ENCODE assay signal across 18 cellular contexts in the genomic region with DNA sequence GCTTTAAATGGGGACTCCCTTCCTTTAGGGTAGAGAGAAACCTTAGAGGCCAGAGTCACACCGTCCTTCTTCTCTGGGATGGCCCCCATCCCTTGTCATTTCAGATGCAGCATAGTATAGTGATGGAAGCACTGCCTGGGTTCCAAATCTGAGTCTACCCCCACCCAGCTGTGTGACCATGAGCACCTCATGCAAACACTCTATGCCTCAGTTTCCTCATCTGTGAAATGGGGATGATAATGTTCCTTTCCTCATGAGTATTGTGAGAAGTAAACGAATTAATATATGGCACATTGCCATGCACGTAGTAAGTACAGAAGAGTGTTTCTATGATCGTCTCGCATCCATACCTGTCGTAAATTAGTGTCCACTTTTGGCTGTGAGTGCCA.
A peak's percentile ranks its signal among the peaks of the same experiment; 100 is the strongest.
DNase-seq lines count a peak whose midpoint lies in the region; ATAC-seq and TF ChIP-seq lines count a peak whose summit lies in the region.
"Had no signal": no experiment of that assay in that cellular context is flagged by ENCODE, and none has a peak within 500 bp of the region (broad histone marks: within the 10 kb centered on the region; RNA-seq: fewer than 3 reads in every experiment).

No MANE protein-coding gene starts in this region.

- H3K27me3 Mint-ChIP-seq in CD8-positive, alpha-beta T cell (ENCODE audit: low read depth), result no peaks in the 10 kb centered on the region
- no peaks in the 10 kb centered on the region for H3K27me3 Mint-ChIP-seq in T-helper 17 cell
- peaks cover 8% of the 10 kb centered on the region for H3K27me3 Mint-ChIP-seq in nephron progenitor cell (ENCODE audit: low read depth, poor library complexity)

- H3K4me2 ChIP-seq in BLaER1, result peak overlapping the region; percentile 80

- TF ChIP-seq CTCF in CD8-positive, alpha-beta T cell (IDR thresholded peaks at IDR 0.05), result no peak
- no peak for TF ChIP-seq CTCF in nephron progenitor cell (IDR thresholded peaks at IDR 0.05)

- H3K27ac Mint-ChIP-seq in CD8-positive, alpha-beta T cell, result peak overlapping the region; percentile 42
- peak overlapping the region; percentile 99 for H3K27ac Mint-ChIP-seq in T-helper 17 cell
- H3K27ac Mint-ChIP-seq in nephron progenitor cell, result peak overlapping the region; percentile 18

- no peak overlapping the region for H3K4me3 Mint-ChIP-seq in CD8-positive, alpha-beta T cell
- H3K4me3 Mint-ChIP-seq in T-helper 17 cell (no peak overlapping the region), nephron progenitor cell (no peak overlapping the region)

- no peaks in the 10 kb centered on the region for H3K36me3 Mint-ChIP-seq in CD8-positive, alpha-beta T cell
- H3K36me3 Mint-ChIP-seq in T-helper 17 cell (ENCODE audit: low read depth) (no peaks in the 10 kb centered on the region), nephron progenitor cell (ENCODE audit: low read depth) (no peaks in the 10 kb centered on the region)

- no peak overlapping the region for H3K4me3 ChIP-seq in BLaER1
- no peak overlapping the region for H3K4me3 ChIP-seq in CD8-positive, alpha-beta T cell (ENCODE audit: low read depth, low read length)
- H3K4me3 ChIP-seq in H7 (ENCODE audit: insufficient read depth, low read depth, low read length), result no peak overlapping the region
- H3K4me3 ChIP-seq: GM12878, GM23248, HAP-1, SJSA1 had no signal

- H4K20me1 ChIP-seq in BLaER1, result peaks cover 100% of the 10 kb centered on the region

- H3K36me3 ChIP-seq in BLaER1 (peaks cover 21% of the 10 kb centered on the region), H7 (replicated peaks; ENCODE audit: control insufficient read depth, insufficient read depth, low read length) (no peaks in the 10 kb centered on the region)
- no peaks in the 10 kb centered on the region for H3K36me3 ChIP-seq in CD8-positive, alpha-beta T cell (ENCODE audit: insufficient read depth, low read length)
- H3K36me3 ChIP-seq: HAP-1, SJSA1 had no signal

- no peak for DNase-seq in CD8-positive, alpha-beta T cell
- DNase-seq in T-helper 17 cell, result no peak
- no peak for DNase-seq in nephron progenitor cell
- no peak for DNase-seq in H7
- no peak for DNase-seq in putamen (ENCODE audit: low spot score)
- DNase-seq: C1 segment of cervical spinal cord, DMS 273 treated with DMSO at 0.1 percent for 48 hours, GM23248, KG1, MV-4-11, NCI-H774 had no signal

- CTCF ChIA-PET in CD8-positive, alpha-beta T cell (lab: Charles Lee), result no interaction called here

- ATAC-seq in CD8-positive, alpha-beta T cell, result no peak
- ATAC-seq in T-helper 17 cell, result no peak
- ATAC-seq in GM21367 (IDR thresholded peaks at IDR 0.05; ENCODE audit: unreplicated experiment), result no peak
- ATAC-seq: GM12878, Right ventricle myocardium inferior had no signal

- peak overlapping the region; percentile 28 for H3K27ac ChIP-seq in BLaER1
- H3K27ac ChIP-seq in CD8-positive, alpha-beta T cell (ENCODE audit: low read depth, low read length), result no peak overlapping the region
- H3K27ac ChIP-seq: GM23248, HL-60, SJSA1 had no signal

- H3K9me3 ChIP-seq in BLaER1 (no peaks in the 10 kb centered on the region), T-helper 17 cell (ENCODE audit: control insufficient read depth, low read length, poor library complexity, severe bottlenecking) (no peaks in the 10 kb centered on the region)
- no peaks in the 10 kb centered on the region for H3K9me3 ChIP-seq in CD8-positive, alpha-beta T cell (ENCODE audit: low read length)
- H3K9me3 ChIP-seq: HAP-1, SJSA1 had no signal

- POLR2A ChIA-PET in CD8-positive, alpha-beta T cell (lab: Charles Lee), result interaction anchor here (1.1 kb wide), 1 partner anchor 9 kb away, joined by 3 read pairs; no protein-coding TSS in a partner anchor

- peaks cover 71% of the 10 kb centered on the region for H3K4me1 ChIP-seq in BLaER1
- H3K4me1 ChIP-seq in CD8-positive, alpha-beta T cell (ENCODE audit: insufficient read depth, low read length), result peaks cover 29% of the 10 kb centered on the region
- H3K4me1 ChIP-seq: HAP-1, SJSA1 had no signal

- H3K4me1 Mint-ChIP-seq in CD8-positive, alpha-beta T cell (ENCODE audit: low read depth), result peaks cover 66% of the 10 kb centered on the region
- H3K4me1 Mint-ChIP-seq in T-helper 17 cell, result peaks cover 28% of the 10 kb centered on the region
- H3K4me1 Mint-ChIP-seq in nephron progenitor cell, result peaks cover 62% of the 10 kb centered on the region

- no peaks in the 10 kb centered on the region for H3K9me3 Mint-ChIP-seq in CD8-positive, alpha-beta T cell
- H3K9me3 Mint-ChIP-seq in nephron progenitor cell, result no peaks in the 10 kb centered on the region

- peak overlapping the region; percentile 2; the same call in 1 of the 2 replicates for H3K9ac ChIP-seq in BLaER1
- H3K9ac ChIP-seq: GM23248 had no signal

- H3K27me3 ChIP-seq in BLaER1, result no peaks in the 10 kb centered on the region
- no peaks in the 10 kb centered on the region for H3K27me3 ChIP-seq in CD8-positive, alpha-beta T cell (ENCODE audit: insufficient read depth, low read length)
- H3K27me3 ChIP-seq in H7 (ENCODE audit: control insufficient read depth, insufficient read depth, low read length), result no peaks in the 10 kb centered on the region
- H3K27me3 ChIP-seq: SJSA1 had no signal

- intact Hi-C loops in CD8-positive, alpha-beta T cell (cut with DNase I, micrococcal nuclease), result no loop called here

Comparison
In these comparisons a context has a peak if more than half of its experiments do, and no peak if none do; other contexts are left out.
1. H3K27ac Mint-ChIP-seq: peak in every context shown above with its lines; median percentile 99 in T-helper 17 cell; 42 in CD8-positive, alpha-beta T cell; 18 in nephron progenitor cell.